28 cellular contexts compared by ENCODE assay signal in the genomic region with DNA sequence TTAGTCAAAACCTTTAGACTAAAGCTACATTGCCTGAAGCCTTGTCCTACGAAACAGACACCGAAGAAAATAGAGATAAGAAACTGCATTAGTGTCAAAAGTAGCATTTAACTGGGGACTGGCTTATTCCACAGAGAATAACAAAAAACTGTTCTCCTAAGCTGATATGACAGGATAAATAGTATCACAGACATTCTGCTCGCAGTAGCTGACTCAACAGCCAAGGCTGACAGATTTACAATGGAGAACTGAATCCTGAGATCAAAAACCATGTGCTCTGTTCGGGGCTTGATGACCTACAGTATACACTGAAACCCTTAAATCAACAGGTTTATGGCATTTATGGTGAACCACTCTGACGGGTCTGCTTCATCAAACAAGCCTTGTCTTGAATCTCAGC. TPM values are rescaled to one million over a fixed set of nuclear protein-coding genes. Genes with fewer than 3 reads are reported as not detected.
A peak's percentile ranks its signal among the peaks of the same experiment; 100 is the strongest.
DNase-seq lines count a peak whose midpoint lies in the region; ATAC-seq and TF ChIP-seq lines count a peak whose summit lies in the region.
"Had no signal": no experiment of that assay in that cellular context is flagged by ENCODE, and none has a peak within 500 bp of the region (broad histone marks: within the 10 kb centered on the region; RNA-seq: fewer than 3 reads in every experiment).

No MANE protein-coding gene starts in this region.

- TF ChIP-seq CTCF in esophagus muscularis mucosa (IDR thresholded peaks at IDR 0.05) (no peak), GM10248 (IDR thresholded peaks at IDR 0.05; ENCODE audit: control extremely low read depth, extremely low read depth, low read depth, missing control alignments) (no peak)

- no peaks in the 10 kb centered on the region for H3K4me1 ChIP-seq in esophagus muscularis mucosa
- H3K4me1 ChIP-seq: ascending aorta, tibial nerve had no signal

- H3K9me3 ChIP-seq in esophagus muscularis mucosa, result peaks cover 0 to 15% (median 8%) of the 10 kb centered on the region in 4 donors

- TF ChIP-seq POLR2A in esophagus muscularis mucosa (IDR thresholded peaks at IDR 0.05; ENCODE audit: low read depth), result no peak

- WGBS in esophagus muscularis mucosa, result 73% methylated on average over 5 of the region's 5 CpGs

- H3K27ac ChIP-seq in esophagus muscularis mucosa (replicated peaks in 1 of 4), result no peak overlapping the region
- H3K27ac ChIP-seq: ascending aorta, skin epidermis, tibial nerve had no signal

- TF ChIP-seq EP300 in esophagus muscularis mucosa (IDR thresholded peaks at IDR 0.05), result no peak

- intact Hi-C loops in esophagus muscularis mucosa (cut with DNase I), result no loop called here

- no peak for ATAC-seq in GM18511 (IDR thresholded peaks at IDR 0.05; ENCODE audit: unreplicated experiment)
- ATAC-seq: activated CD8-positive, alpha-beta T cell treated with anti-CD3 and anti-CD28 coated beads for 36 hours; GM23338 had no signal

- H3K27me3 ChIP-seq in esophagus muscularis mucosa, result no peaks in the 10 kb centered on the region
- H3K27me3 ChIP-seq: ascending aorta, tibial nerve had no signal

- POLR2A ChIA-PET in GM10248 (lab: Yijun Ruan, JAX), result no interaction called here

- H3K36me3 ChIP-seq in esophagus muscularis mucosa, result no peaks in the 10 kb centered on the region
- H3K36me3 ChIP-seq: ascending aorta, tibial nerve had no signal

- H3K4me3 ChIP-seq in esophagus muscularis mucosa, result no peak overlapping the region
- H3K4me3 ChIP-seq: ascending aorta, GM12878, GM23338, skin epidermis, tibial nerve had no signal

- DNase-seq in ELF-1 (ENCODE audit: low read depth, low spot score), result peak; percentile 42
- DNase-seq in NOMO-1 treated with DMSO at 0.1 percent for 48 hours (lab: John Stamatoyannopoulos, UW; ENCODE audit: unreplicated experiment), result peak; percentile 88
- peak; percentile 62 for DNase-seq in esophagus muscularis mucosa (ENCODE audit: extremely low spot score)
- peak; percentile 35 for DNase-seq in renal cortical epithelial cell (ENCODE audit: low read depth)
- no peak for DNase-seq in NCI-H2196 treated with DMSO at 0.1 percent for 48 hours (lab: John Stamatoyannopoulos, UW; ENCODE audit: unreplicated experiment)
- no peak for DNase-seq in NCI-H1105 treated with DMSO at 0.1 percent for 48 hours (lab: John Stamatoyannopoulos, UW)
- DNase-seq in GM10248 (ENCODE audit: extremely low spot score), result no peak
- DNase-seq: activated CD8-positive, alpha-beta T cell treated with anti-CD3 and anti-CD28 coated beads for 36 hours; activated naive CD8-positive, alpha-beta T cell treated with anti-CD3 and anti-CD28 coated beads for 36 hours; cortex of kidney; IMR-90; natural killer cell; NCI-H1105; NCI-H2029; NCI-H2227 treated with DMSO at 0.1 percent for 48 hours; NCI-H69; retina; stimulated activated CD4-positive, alpha-beta T cell treated with anti-CD3 and anti-CD28 coated beads, Interleukin-2, amount 100 ng/mL, for 24 hours had no signal

- CTCF ChIA-PET in GM10248 (lab: Yijun Ruan, JAX), result no interaction called here

RNA-seq across cellular contexts. Expression of a gene that starts 25.5 kb away (rescaled TPM):
- total RNA-seq in esophagus muscularis mucosa (under 1 TPM in 1 of 4 donors, not detected in 3; 0.45 TPM), renal cortical epithelial cell (0.10 and 0.17 TPM in 2 replicates)
- total RNA-seq: activated CD8-positive, alpha-beta T cell treated with anti-CD3 and anti-CD28 coated beads for 36 hours; activated naive CD8-positive, alpha-beta T cell treated with anti-CD3 and anti-CD28 coated beads for 36 hours; ascending aorta; cardiac septum; fibroblast of lung; GM12878; IMR-90; mononuclear cell; natural killer cell; osteoblast had no signal

Comparison
In these comparisons a context has a peak if more than half of its experiments do, and no peak if none do; other contexts are left out.
1. DNase-seq: peak in ELF-1 (single experiment), NOMO-1 treated with DMSO at 0.1 percent for 48 hours (single experiment), esophagus muscularis mucosa (single experiment) and renal cortical epithelial cell (single experiment); none in NCI-H2196 treated with DMSO at 0.1 percent for 48 hours (single experiment), NCI-H1105 treated with DMSO at 0.1 percent for 48 hours (single experiment) and GM10248 (single experiment).